Comparison of ENCODE assay signal across 8 cellular contexts in the genomic region with DNA sequence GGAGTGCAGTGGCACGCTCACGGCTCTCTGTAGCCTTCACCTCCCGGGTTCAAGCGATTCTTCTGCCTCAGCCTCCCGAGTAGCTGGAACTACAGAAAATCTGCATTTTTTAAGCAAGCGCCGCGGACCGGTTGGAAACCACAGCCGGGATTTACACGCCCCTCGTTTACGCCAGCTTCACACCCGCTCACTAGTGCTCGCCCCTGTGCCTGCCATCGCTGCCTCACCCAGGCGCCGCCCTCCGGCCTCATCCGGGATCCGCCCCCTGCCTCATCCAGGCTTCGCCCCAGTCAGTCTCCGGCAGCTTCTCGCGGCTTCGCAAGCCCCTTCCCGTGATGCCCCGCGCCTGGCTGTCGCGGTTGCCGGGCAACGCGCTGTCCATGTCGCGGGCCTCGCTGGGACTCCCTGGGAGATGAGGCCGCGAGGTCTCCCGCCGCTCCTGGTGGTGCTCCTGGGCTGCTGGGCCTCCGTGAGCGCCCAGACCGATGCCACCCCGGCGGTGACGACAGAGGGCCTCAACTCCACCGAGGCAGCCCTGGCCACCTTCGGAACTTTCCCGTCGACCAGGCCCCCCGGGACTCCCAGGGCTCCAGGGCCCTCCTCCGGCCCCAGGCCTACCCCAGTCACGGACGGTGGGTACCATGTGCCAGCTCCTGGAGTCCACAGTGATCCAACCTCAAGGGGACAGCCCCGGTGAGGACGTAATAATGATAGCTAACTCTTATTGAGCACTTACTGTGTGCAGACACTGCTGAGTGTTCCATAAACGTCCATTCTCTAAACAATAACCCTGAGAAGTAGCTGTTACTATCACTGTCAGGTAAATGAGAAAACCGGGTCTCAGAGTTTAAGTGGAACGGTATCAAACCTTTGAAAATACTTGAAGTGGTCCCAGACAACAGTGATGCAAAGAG. TPM values are rescaled to one million over a fixed set of nuclear protein-coding genes. Genes with fewer than 3 reads are reported as not detected.
DNase-seq lines count a peak whose midpoint lies in the region; ATAC-seq, FAIRE-seq and TF ChIP-seq lines count a peak whose summit lies in the region.

A gene (plus strand): TSS at position 359 of the 914 bp plus-strand sequence. CDS start 54 bp downstream, at position 413.

- no peaks in the 10 kb centered on the region for H3K9me3 Mint-ChIP-seq in natural killer cell

- H3K4me2 ChIP-seq in Loucy (ENCODE audit: low read depth, low read length, poor library complexity, severe bottlenecking): peak within 1 kb of the TSS; percentile 100

- H2AFZ ChIP-seq in Loucy (ENCODE audit: low read length): peak within 1 kb of the TSS; percentile 100

- H3K9me2 ChIP-seq in Loucy (replicated peaks; ENCODE audit: low read depth, low read length): no peaks in the 10 kb centered on the region

- H3K4me1 ChIP-seq in Loucy (ENCODE audit: insufficient read depth, low read length, poor library complexity, severe bottlenecking): peaks cover 5% of the 10 kb centered on the region

- H3F3A ChIP-seq in Loucy (ENCODE audit: low read depth): no peaks in the 10 kb centered on the region

- H3K9me3 ChIP-seq in Loucy (ENCODE audit: insufficient read depth, low read depth, low read length): no peaks in the 10 kb centered on the region

- H3K4me3 ChIP-seq in Loucy (ENCODE audit: low read length, poor library complexity, severe bottlenecking): peak within 1 kb of the TSS; percentile 91

- peak within 1 kb of the TSS; percentile 88 for H3K4me3 Mint-ChIP-seq in natural killer cell

- H3K27ac Mint-ChIP-seq in natural killer cell: peak within 1 kb of the TSS; percentile 71 to 85

- H3K27me3 ChIP-seq in Loucy (ENCODE audit: insufficient read depth, low read length, poor library complexity, severe bottlenecking): no peaks in the 10 kb centered on the region

- H3K36me3 Mint-ChIP-seq in natural killer cell: no peaks in the 10 kb centered on the region

- no peaks in the 10 kb centered on the region for H3K36me3 ChIP-seq in Loucy (ENCODE audit: insufficient read depth, low read length)

- peak; percentile 94 for FAIRE-seq in H54 (lab: Jason Lieb, UNC)

- no peaks in the 10 kb centered on the region for H3K27me3 Mint-ChIP-seq in natural killer cell (ENCODE audit: low read depth in 2 of 2)

- TF ChIP-seq POLR2A in H54 (IDR thresholded peaks at IDR 0.05; ENCODE audit: low read depth, low read length) (peak; percentile 79), Raji (IDR thresholded peaks at IDR 0.05; ENCODE audit: insufficient read depth, low read depth, low read length) (peak; percentile 87)

- peaks cover 6 to 8% of the 10 kb centered on the region in 2 donors for H3K4me1 Mint-ChIP-seq in natural killer cell

- DNase-seq in ELF-1 (ENCODE audit: low read depth, low spot score) (peak; percentile 96), H54 (ENCODE audit: insufficient read length, low spot score) (peak; percentile 98), fibroblast of peridontal ligament (ENCODE audit: extremely low read depth) (peak; percentile 88), natural killer cell (peak; percentile 91)
- DNase-seq in activated effector memory CD4-positive, alpha-beta T cell treated with Interleukin-2 at 50 U/mL for 16 hours: peak; percentile 94
- DNase-seq in stimulated activated naive CD4-positive, alpha-beta T cell (lab: John Stamatoyannopoulos, UW): peak; percentile 88 to 94 (median 89)

- H4K20me1 ChIP-seq in Loucy (ENCODE audit: insufficient read depth, low read length, poor library complexity, severe bottlenecking): no peaks in the 10 kb centered on the region

- intact Hi-C loops in natural killer cell (cut with micrococcal nuclease): loop anchor here (1.0 kb wide), 1 partner anchor 31 kb away; a partner anchor contains a TSS

- peak within 1 kb of the TSS; percentile 73 for H3K9ac ChIP-seq in Loucy (ENCODE audit: low read depth, low read length, poor library complexity, severe bottlenecking)

- TF ChIP-seq CTCF in Loucy (conservative IDR thresholded peaks at IDR 0.05; ENCODE audit: low read length) (no peak), natural killer cell (IDR thresholded peaks at IDR 0.05) (no peak)

- no peaks in the 10 kb centered on the region for H3K79me2 ChIP-seq in Loucy (ENCODE audit: insufficient read depth, low read length)

- ATAC-seq in natural killer cell: peak; percentile 99 to 100 (median 99)

RNA-seq across cellular contexts. Expression of the gene that starts here (rescaled TPM):
- total RNA-seq in natural killer cell: 1 to 10 TPM; 4.3 to 6.6 (median 5.2) TPM

Comparison
In these comparisons a context has a peak if more than half of its experiments do, and no peak if none do; other contexts are left out.
1. Peak in every context shown above with its lines: DNase-seq, ATAC-seq and H3K4me3 ChIP-seq.